ENCODE assay signal across 25 cellular contexts in genomic region chr4:7348946-7349900, GRCh38.
DNase-seq lines count a peak whose midpoint lies in the region; ATAC-seq lines count a peak whose summit lies in the region.
"Had no signal": no experiment of that assay in that cellular context is flagged by ENCODE, and none has a peak within 500 bp of the region (broad histone marks: within the 10 kb centered on the region; RNA-seq: fewer than 3 reads in every experiment).

No MANE protein-coding gene starts in this region.

- ATAC-seq in GM21576 (IDR thresholded peaks at IDR 0.05; ENCODE audit: unreplicated experiment), result no peak
- no peak for ATAC-seq in HG03432 (IDR thresholded peaks at IDR 0.05; ENCODE audit: unreplicated experiment)
- ATAC-seq: activated T-cell treated with anti-CD3 and anti-CD28 coated beads, Interleukin-2, amount 50 U/mL, for 72 hours; left ventricle myocardium superior; naive thymus-derived CD8-positive, alpha-beta T cell; WTC11 had no signal

- H3K27me3 ChIP-seq in layer of hippocampus (ENCODE audit: control insufficient read depth, insufficient read depth, low read length), result no peaks in the 10 kb centered on the region
- H3K27me3 ChIP-seq: ovary, transverse colon had no signal

- DNase-seq in NCI-H2227 (lab: John Stamatoyannopoulos, UW; ENCODE audit: unreplicated experiment), result peak; percentile 5
- no peak for DNase-seq in NCI-H2227 treated with DMSO at 0.1 percent for 48 hours (lab: John Stamatoyannopoulos, UW)
- DNase-seq in NCI-H510A treated with DMSO at 0.1 percent for 48 hours (lab: John Stamatoyannopoulos, UW), result peak; percentile 57
- DNase-seq in substantia nigra (lab: John Stamatoyannopoulos, UW), result peak in 2 of 49 donors; percentile 60 to 66
- no peak for DNase-seq in stimulated activated naive CD4-positive, alpha-beta T cell treated with Interleukin-2 at 50 U/mL for 16 hours (lab: John Stamatoyannopoulos, UW)
- DNase-seq: activated naive CD4-positive, alpha-beta T cell treated with Interleukin-2 at 50 U/mL for 16 hours; activated T-cell treated with anti-CD3 and anti-CD28 coated beads, Interleukin-2, amount 50 U/mL, for 72 hours; CD8-positive, alpha-beta memory T cell; effector CD8-positive, alpha-beta T cell; Kasumi-1; left ventricle myocardium superior; naive thymus-derived CD8-positive, alpha-beta T cell; NCI-H1092 treated with DMSO at 0.1 percent for 48 hours; NCI-H2029 treated with DMSO at 0.1 percent for 48 hours; NCI-H524 treated with DMSO at 0.1 percent for 48 hours; small intestine; stimulated activated CD8-positive, alpha-beta memory T cell treated with anti-CD3 and anti-CD28 coated beads, Interleukin-4, amount 100 ng/mL, for 48 hours; stomach; transverse colon had no signal

- H3K27ac ChIP-seq in layer of hippocampus (ENCODE audit: low read depth, low read length), result peak overlapping the region; percentile 92
- peak overlapping the region; percentile 90 for H3K27ac ChIP-seq in substantia nigra (ENCODE audit: low read depth, low read length, poor library complexity, severe bottlenecking)
- H3K27ac ChIP-seq: epithelial cell of prostate, ovary, stomach, transverse colon had no signal

Comparison
In these comparisons a context has a peak if more than half of its experiments do, and no peak if none do; other contexts are left out.
1. DNase-seq: peak in NCI-H2227 (single experiment) and NCI-H510A treated with DMSO at 0.1 percent for 48 hours (single experiment); none in NCI-H2227 treated with DMSO at 0.1 percent for 48 hours (single experiment) and stimulated activated naive CD4-positive, alpha-beta T cell treated with Interleukin-2 at 50 U/mL for 16 hours (single experiment).